14 cellular contexts compared by ENCODE assay signal in the genomic region with DNA sequence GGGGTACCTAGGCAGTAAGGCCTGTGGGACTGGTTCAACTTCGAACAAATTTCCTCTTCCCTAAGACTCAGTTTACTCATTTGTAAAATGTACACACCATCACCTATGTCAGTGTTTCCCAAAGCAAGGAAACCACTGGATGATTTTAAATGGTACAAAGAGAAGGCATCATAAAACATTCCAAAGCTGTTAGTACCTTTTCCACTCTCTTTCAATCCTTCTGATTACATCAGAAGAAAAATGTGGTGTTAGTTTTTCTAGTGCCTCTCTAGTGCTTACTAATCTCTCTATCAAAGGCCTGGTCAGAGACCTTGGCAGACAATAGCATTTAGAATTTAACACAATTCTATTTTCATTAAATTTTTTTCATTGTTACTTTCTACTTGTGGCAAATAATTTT. TPM values are rescaled to one million over a fixed set of nuclear protein-coding genes. Genes with fewer than 3 reads are reported as not detected.
A peak's percentile ranks its signal among the peaks of the same experiment; 100 is the strongest.
DNase-seq lines count a peak whose midpoint lies in the region; ATAC-seq, FAIRE-seq and TF ChIP-seq lines count a peak whose summit lies in the region.
"Had no signal": no experiment of that assay in that cellular context is flagged by ENCODE, and none has a peak within 500 bp of the region (broad histone marks: within the 10 kb centered on the region; RNA-seq: fewer than 3 reads in every experiment).

No MANE protein-coding gene starts in this region.

- peaks cover 22 to 26% of the 10 kb centered on the region in 2 experiments for H3K4me1 ChIP-seq in HCT116 (ENCODE audit: control insufficient read depth in 1 of 2, insufficient read depth in 2 of 2, low read length in 2 of 2)
- H3K4me1 ChIP-seq in iPS-18a (ENCODE audit: control insufficient read depth, low read depth, low read length): peaks cover 76% of the 10 kb centered on the region

- no TSS peak for BruUV-seq in HCT116 (replicated peaks; lab: Mats Ljungman, UMichigan)

- no peak for TF ChIP-seq CTCF in HCT116 (IDR thresholded peaks at IDR 0.05 in 2 of 3, conservative IDR thresholded peaks at IDR 0.05 in 1 of 3; ENCODE audit: borderline replicate concordance in 1 of 3, insufficient read depth in 1 of 3, low read depth in 2 of 3, low read length in 2 of 3)
- no peak for TF ChIP-seq CTCF in GM13976 (IDR thresholded peaks at IDR 0.05; ENCODE audit: borderline replicate concordance, control extremely low read depth, extremely low read depth, insufficient read depth, missing control alignments)

- peaks cover 13% of the 10 kb centered on the region for H4K20me1 ChIP-seq in HCT116 (ENCODE audit: insufficient read depth)

- no peaks in the 10 kb centered on the region for H3K36me3 ChIP-seq in HCT116 (ENCODE audit: control insufficient read depth in 1 of 2, insufficient read depth in 2 of 2, low read length in 2 of 2)
- no peaks in the 10 kb centered on the region for H3K36me3 ChIP-seq in iPS-18a (ENCODE audit: control insufficient read depth, low read depth, low read length)

- H2AFZ ChIP-seq in HCT116 (ENCODE audit: low read depth, low read length, poor library complexity, severe bottlenecking): no peak overlapping the region

- H3K79me2 ChIP-seq in HCT116 (ENCODE audit: insufficient read depth, low read length): peaks cover 87% of the 10 kb centered on the region

- no peak overlapping the region for H3K4me3 ChIP-seq in HCT116 (replicated peaks in 1 of 2; ENCODE audit: low read depth in 1 of 2, low read length in 2 of 2)
- H3K4me3 ChIP-seq in iPS-18a (ENCODE audit: low read length): no peak overlapping the region

- RAD21 ChIA-PET in HCT116 (lab: Charles Lee; ENCODE audit: low non-redundant PET in 1 of 2, low total read pairs in 2 of 2, uncharacterized antibody in 2 of 2, unreplicated experiment in 2 of 2): no interaction called here

- POLR2A ChIA-PET in HCT116 (lab: Charles Lee): interaction anchor here (0.6 to 1.0 kb wide), 2 partner anchors 16 to 99 kb away, joined by 3 to 4 read pairs; no protein-coding TSS in a partner anchor

- no peak for DNase-seq in HCT116 (ENCODE audit: low read depth, low spot score)
- peak; percentile 8 for DNase-seq in urothelium cell line (ENCODE audit: low spot score)
- DNase-seq in hippocampal formation (lab: John Stamatoyannopoulos, UW): no peak
- no peak for DNase-seq in SIG-M5 treated with dmso at 0.1 percent for 504 hours (lab: John Stamatoyannopoulos, UW; ENCODE audit: unreplicated experiment)
- no peak for DNase-seq in GM13976 (ENCODE audit: low spot score)
- DNase-seq: activated CD4-positive, alpha-beta T cell treated with anti-CD3 and anti-CD28 coated beads, Interleukin-2, amount 10 ng/mL, durations not matched to agents 24 days and 14 days; amygdala; Caco-2; kidney; naive B cell; stimulated activated naive CD8-positive, alpha-beta T cell treated with anti-CD3 and anti-CD28 coated beads, Interleukin-15, amount 100 ng/mL, for 72 hours had no signal

- TF ChIP-seq POLR2A in HCT116 (IDR thresholded peaks at IDR 0.05; ENCODE audit: borderline replicate concordance, extremely low read depth, insufficient read depth, insufficient read length): no peak

- FAIRE-seq in urothelium cell line (lab: Jason Lieb, UNC): no peak

- in situ Hi-C loops in GM13976 (cut with MboI; ENCODE audit: low sequenced_read_pairs, unreplicated experiment): no loop called here

- CTCF ChIA-PET in HCT116 (lab: Charles Lee): interaction anchor here (0.7 to 1.5 kb wide), 5 partner anchors 10 to 216 kb away, joined by 3 to 6 read pairs (median 3); no protein-coding TSS in a partner anchor

- H3K9me3 ChIP-seq in HCT116 (ENCODE audit: control insufficient read depth in 1 of 2, insufficient read depth in 1 of 2, low read depth in 1 of 2, low read length in 2 of 2) (no peaks in the 10 kb centered on the region), iPS-18a (ENCODE audit: control insufficient read depth, low read depth, low read length) (no peaks in the 10 kb centered on the region)
- H3K9me3 ChIP-seq: Caco-2 had no signal

- H3K27me3 ChIP-seq in HCT116 (ENCODE audit: insufficient read depth, low read length) (no peaks in the 10 kb centered on the region), iPS-18a (ENCODE audit: control insufficient read depth, insufficient read depth, low read length) (no peaks in the 10 kb centered on the region)

- intact Hi-C loops in HCT116 (cut with micrococcal nuclease): no loop called here

- peak; percentile 42; the same call in 1 of the 2 replicates for ATAC-seq in HCT116
- ATAC-seq in SK-N-SH treated with all-trans-retinoic acid at 6 μM for 48 hours: peak; percentile 77
- ATAC-seq: sciatic nerve; stimulated activated naive CD8-positive, alpha-beta T cell treated with anti-CD3 and anti-CD28 coated beads, Interleukin-15, amount 100 ng/mL, for 72 hours had no signal

- no peaks in the 10 kb centered on the region for H3K9me2 ChIP-seq in HCT116 (ENCODE audit: insufficient read depth)

- H3K27ac ChIP-seq in HCT116 (ENCODE audit: low read depth, low read length) (no peak overlapping the region), iPS-18a (ENCODE audit: low read length) (peak overlapping the region; percentile 57)

- H3K9ac ChIP-seq in HCT116 (ENCODE audit: low read length): no peak overlapping the region
- H3K9ac ChIP-seq in iPS-18a (ENCODE audit: low read length): no peak overlapping the region

- no peak for TF ChIP-seq RAD21 in HCT116 (IDR thresholded peaks at IDR 0.05; ENCODE audit: low read depth)

- H3K4me2 ChIP-seq in HCT116 (ENCODE audit: low read length): no peak overlapping the region

TF ChIP-seq in HCT116, 20 proteins besides CTCF, POLR2A, EP300 and RAD21:
- TF ChIP-seq POLR2AphosphoS5 (IDR thresholded peaks at IDR 0.05; ENCODE audit: low read depth, low read length): no peak
- TF ChIP-seq CEBPB (IDR thresholded peaks at IDR 0.05; ENCODE audit: low read depth): 0 out of 2 replicates have a peak, but pooled peaks have one; percentile 8

TF ChIP-seq in SK-N-SH treated with all-trans-retinoic acid at 6 μM for 48 hours, 23 proteins besides CTCF, POLR2A, EP300 and RAD21:
- TF ChIP-seq OSR1 (CRISPR knock-in tag; IDR thresholded peaks at IDR 0.05) (no peak), TCF4 (CRISPR knock-in tag; IDR thresholded peaks at IDR 0.05; ENCODE audit: borderline replicate concordance) (0 out of 2 replicates have a peak, but pooled peaks have one; percentile 16), ISL1 (CRISPR knock-in tag; IDR thresholded peaks at IDR 0.05) (peak; percentile 66), ZFP30 (CRISPR knock-in tag; IDR thresholded peaks at IDR 0.05) (no peak), CSDC2 (CRISPR knock-in tag; IDR thresholded peaks at IDR 0.05) (no peak), PPARA (CRISPR knock-in tag; IDR thresholded peaks at IDR 0.05; ENCODE audit: borderline replicate concordance) (no peak), ZNF565 (CRISPR knock-in tag; conservative IDR thresholded peaks at IDR 0.05; ENCODE audit: low read depth) (no peak), ZFP3 (CRISPR knock-in tag; IDR thresholded peaks at IDR 0.05) (no peak), GLIS3 (CRISPR knock-in tag; IDR thresholded peaks at IDR 0.05) (no peak), SNAI2 (CRISPR knock-in tag; IDR thresholded peaks at IDR 0.05) (no peak)
- TF ChIP-seq, protein P1, sequence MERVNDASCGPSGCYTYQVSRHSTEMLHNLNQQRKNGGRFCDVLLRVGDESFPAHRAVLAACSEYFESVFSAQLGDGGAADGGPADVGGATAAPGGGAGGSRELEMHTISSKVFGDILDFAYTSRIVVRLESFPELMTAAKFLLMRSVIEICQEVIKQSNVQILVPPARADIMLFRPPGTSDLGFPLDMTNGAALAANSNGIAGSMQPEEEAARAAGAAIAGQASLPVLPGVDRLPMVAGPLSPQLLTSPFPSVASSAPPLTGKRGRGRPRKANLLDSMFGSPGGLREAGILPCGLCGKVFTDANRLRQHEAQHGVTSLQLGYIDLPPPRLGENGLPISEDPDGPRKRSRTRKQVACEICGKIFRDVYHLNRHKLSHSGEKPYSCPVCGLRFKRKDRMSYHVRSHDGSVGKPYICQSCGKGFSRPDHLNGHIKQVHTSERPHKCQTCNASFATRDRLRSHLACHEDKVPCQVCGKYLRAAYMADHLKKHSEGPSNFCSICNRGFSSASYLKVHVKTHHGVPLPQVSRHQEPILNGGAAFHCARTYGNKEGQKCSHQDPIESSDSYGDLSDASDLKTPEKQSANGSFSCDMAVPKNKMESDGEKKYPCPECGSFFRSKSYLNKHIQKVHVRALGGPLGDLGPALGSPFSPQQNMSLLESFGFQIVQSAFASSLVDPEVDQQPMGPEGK (CRISPR knock-in tag; IDR thresholded peaks at IDR 0.05; ENCODE audit: borderline replicate concordance): no peak

RNA-seq across cellular contexts. Expression of a gene that starts 18.1 kb away (rescaled TPM):
- 9.9 TPM for total RNA-seq in HCT116 (2021; ENCODE audit: unreplicated experiment)
- polyA plus RNA-seq in HCT116 (2012): 3.5 and 3.7 TPM in 2 replicates

RNA-seq across cellular contexts. Expression of a gene that starts 24.0 kb away (rescaled TPM):
- 6.3 TPM for total RNA-seq in HCT116 (2021; ENCODE audit: unreplicated experiment)
- 2.8 and 3.3 TPM in 2 replicates for polyA plus RNA-seq in HCT116 (2012)
- total RNA-seq: activated CD4-positive, alpha-beta T cell treated with anti-CD3 and anti-CD28 coated beads, Interleukin-2, amount 10 ng/mL, durations not matched to agents 24 days and 14 days had no signal
